ENCODE assay signal across 35 cellular contexts in genomic region chr7:124716894-124717293, GRCh38. TPM values are rescaled to one million over a fixed set of nuclear protein-coding genes. Genes with fewer than 3 reads are reported as not detected.
"Had no signal": no experiment of that assay in that cellular context is flagged by ENCODE, and none has a peak within 500 bp of the region (broad histone marks: within the 10 kb centered on the region; RNA-seq: fewer than 3 reads in every experiment).

No MANE protein-coding gene starts in this region.

- H3K4me1 ChIP-seq: adrenal gland, body of pancreas, breast epithelium had no signal

- DNase-seq: activated B cell treated with CpG ODN at 0.5 μM for 24 hours; activated CD4-positive, alpha-beta memory T cell treated with anti-CD3 and anti-CD28 coated beads for 36 hours; activated CD4-positive, alpha-beta T cell treated with anti-CD3 and anti-CD28 coated beads for 4 hours; activated CD4-positive, alpha-beta T cell treated with anti-CD3 and anti-CD28 coated beads, Interleukin-2, amount 10 ng/mL, durations not matched to agents 24 days and 14 days; activated CD4-positive, alpha-beta T cell treated with anti-CD3 and anti-CD28 coated beads, Interleukin-2, amount 50 U/mL, for 1 hour; activated CD4-positive, alpha-beta T cell treated with anti-CD3 and anti-CD28 coated beads, Interleukin-2, amount 50 U/mL, for 4 hours; activated CD4-positive, CD25-positive, alpha-beta regulatory T cell treated with anti-CD3 and anti-CD28 coated beads, Interleukin-2, amount 50 U/mL, for 72 hours; activated CD8-positive, alpha-beta memory T cell treated with anti-CD3 and anti-CD28 coated beads, Interleukin-2, amount 50 U/mL, for 4 hours; activated CD8-positive, alpha-beta T cell treated with anti-CD3 and anti-CD28 coated beads for 36 hours; activated effector memory CD4-positive, alpha-beta T cell treated with anti-CD3 and anti-CD28 coated beads, Interleukin-2, amount 50 U/mL, for 16 hours; activated gamma-delta T cell treated with Interleukin-2 at 50 U/mL for 16 hours; activated naive CD4-positive, alpha-beta T cell; activated naive CD4-positive, alpha-beta T cell treated with anti-CD3 and anti-CD28 coated beads for 36 hours; activated naive CD4-positive, alpha-beta T cell treated with anti-CD3 and anti-CD28 coated beads, Interleukin-2, amount 50 U/mL, for 16 hours; activated naive CD8-positive, alpha-beta T cell treated with anti-CD3 and anti-CD28 coated beads for 36 hours; activated T-cell treated with anti-CD3 and anti-CD28 coated beads for 4 hours; activated T-cell treated with anti-CD3 and anti-CD28 coated beads, Interleukin-2, amount 50 U/mL, for 1 hour; activated T-cell treated with anti-CD3 and anti-CD28 coated beads, Interleukin-2, amount 50 U/mL, for 4 hours; activated T-cell treated with anti-CD3 and anti-CD28 coated beads, Interleukin-2, amount 50 U/mL, for 72 hours; adrenal gland; amniotic stem cell; aorta; body of pancreas; brain microvascular endothelial cell; central memory CD4-positive, alpha-beta T cell; T-helper 2 cell; T-helper 9 cell had no signal

- H3K27ac ChIP-seq: adrenal gland, body of pancreas, brain microvascular endothelial cell, breast epithelium, VCaP had no signal

- H3K4me3 ChIP-seq: adrenal gland, body of pancreas, breast epithelium had no signal

- ATAC-seq: activated CD8-positive, alpha-beta T cell treated with anti-CD3 and anti-CD28 coated beads for 36 hours; activated naive CD4-positive, alpha-beta T cell treated with anti-CD3 and anti-CD28 coated beads, Interleukin-2, amount 50 U/mL, for 72 hours; activated T-cell treated with anti-CD3 and anti-CD28 coated beads, Interleukin-2, amount 50 U/mL, for 4 hours; activated T-cell treated with anti-CD3 and anti-CD28 coated beads, Interleukin-2, amount 50 U/mL, for 72 hours; activated T-helper 17 cell treated with anti-CD3 and anti-CD28 coated beads, Interleukin-2, amount 50 U/mL, for 72 hours; body of pancreas had no signal

- H3K27me3 ChIP-seq: adrenal gland, body of pancreas, brain microvascular endothelial cell had no signal

- H3K36me3 ChIP-seq: adrenal gland, brain microvascular endothelial cell, breast epithelium had no signal

- H3K9me3 ChIP-seq: adrenal gland, body of pancreas, breast epithelium had no signal

- FAIRE-seq: astrocyte, TTC549 had no signal

RNA-seq across cellular contexts. Expression of gene GPR37, which starts 48.7 kb away (rescaled TPM):
- total RNA-seq: activated B cell treated with CpG ODN at 0.5 μM for 24 hours; activated CD4-positive, alpha-beta T cell treated with anti-CD3 and anti-CD28 coated beads, Interleukin-2, amount 10 ng/mL, durations not matched to agents 24 days and 14 days; activated CD8-positive, alpha-beta memory T cell treated with anti-CD3 and anti-CD28 coated beads for 36 hours; activated CD8-positive, alpha-beta T cell treated with anti-CD3 and anti-CD28 coated beads for 36 hours; activated naive CD4-positive, alpha-beta T cell treated with anti-CD3 and anti-CD28 coated beads for 36 hours; activated naive CD4-positive, alpha-beta T cell treated with anti-CD3 and anti-CD28 coated beads, Interleukin-2, amount 50 U/mL, for 72 hours; activated naive CD8-positive, alpha-beta T cell treated with anti-CD3 and anti-CD28 coated beads for 36 hours; activated T-cell treated with anti-CD3 and anti-CD28 coated beads, Interleukin-2, amount 50 U/mL, for 4 hours; activated T-cell treated with anti-CD3 and anti-CD28 coated beads, Interleukin-2, amount 50 U/mL, for 72 hours; activated T-helper 1 cell treated with anti-CD3 and anti-CD28 coated beads, Interleukin-12 subunit alpha, Interleukin-12 subunit beta, Interleukin-2, Interleukin-4 antibody, amounts not matched to agents 30 ng/mL and 10 ng/mL and 1 ng/mL, durations not matched to agents 14 hours and 24 hours and 36 hours; activated T-helper 17 cell treated with anti-CD3 and anti-CD28 coated beads, Interleukin-2, amount 50 U/mL, for 72 hours had no signal
